ENCODE assay signal across 26 cellular contexts in genomic region chr10:7587168-7587864, GRCh38.
"Had no signal": no experiment of that assay in that cellular context is flagged by ENCODE, and none has a peak within 500 bp of the region (broad histone marks: within the 10 kb centered on the region; RNA-seq: fewer than 3 reads in every experiment).

No MANE protein-coding gene starts in this region.

- ATAC-seq: activated CD4-positive, CD25-positive, alpha-beta regulatory T cell treated with anti-CD3 and anti-CD28 coated beads, Interleukin-2, amount 50 U/mL, for 24 hours; activated CD8-positive, alpha-beta memory T cell treated with anti-CD3 and anti-CD28 coated beads, Interleukin-2, amount 10 ng/mL, durations not matched to agents 7 days and 5 days; activated CD8-positive, alpha-beta T cell treated with anti-CD3 and anti-CD28 coated beads, Interleukin-2, amount 10 ng/mL, durations not matched to agents 7 days and 5 days; activated naive CD4-positive, alpha-beta T cell treated with anti-CD3 and anti-CD28 coated beads, Interleukin-2, amount 50 U/mL, for 72 hours; activated naive CD8-positive, alpha-beta T cell treated with anti-CD3 and anti-CD28 coated beads, Interleukin-2, amount 50 U/mL, for 24 hours; activated T-cell treated with anti-CD3 and anti-CD28 coated beads, Interleukin-2, amount 50 U/mL, for 4 hours; Panc1; Right ventricle myocardium inferior had no signal

- H3K27ac ChIP-seq: SK-N-MC, WERI-Rb-1 had no signal

- DNase-seq: activated CD4-positive, alpha-beta T cell treated with anti-CD3 and anti-CD28 coated beads for 4 hours; activated CD4-positive, alpha-beta T cell treated with anti-CD3 and anti-CD28 coated beads, Interleukin-2, amount 50 U/mL, for 4 hours; activated CD8-positive, alpha-beta memory T cell treated with anti-CD3 and anti-CD28 coated beads, Interleukin-2, amount 10 ng/mL, durations not matched to agents 7 days and 5 days; activated CD8-positive, alpha-beta T cell treated with anti-CD3 and anti-CD28 coated beads, Interleukin-2, amount 10 ng/mL, durations not matched to agents 7 days and 5 days; activated effector memory CD4-positive, alpha-beta T cell treated with anti-CD3 and anti-CD28 coated beads, Interleukin-2, amount 50 U/mL, for 16 hours; activated naive CD4-positive, alpha-beta T cell treated with Interleukin-2 at 50 U/mL for 16 hours; activated naive CD8-positive, alpha-beta T cell treated with anti-CD3 and anti-CD28 coated beads, Interleukin-2, amount 50 U/mL, for 24 hours; activated T-cell treated with anti-CD3 and anti-CD28 coated beads, Interleukin-2, amount 50 U/mL, for 4 hours; amniotic stem cell; NCI-H1092 treated with DMSO at 0.1 percent for 48 hours; NCI-H1417 treated with DMSO at 0.1 percent for 48 hours; NCI-H1694; NCI-H2029 treated with DMSO at 0.1 percent for 48 hours; NCI-H345; NCI-H510A treated with DMSO at 0.1 percent for 48 hours; NCI-H69; NK-92 treated with Interleukin-12 subunit alpha and Interleukin-12 subunit beta, amount 100 ng/mL, for 24 hours; OCI-M1; RPMI8226; T-helper 1 cell; WERI-Rb-1 had no signal

- H3K4me3 ChIP-seq: SK-N-MC had no signal

- H3K36me3 ChIP-seq: WERI-Rb-1 had no signal
